In the genomic region with DNA sequence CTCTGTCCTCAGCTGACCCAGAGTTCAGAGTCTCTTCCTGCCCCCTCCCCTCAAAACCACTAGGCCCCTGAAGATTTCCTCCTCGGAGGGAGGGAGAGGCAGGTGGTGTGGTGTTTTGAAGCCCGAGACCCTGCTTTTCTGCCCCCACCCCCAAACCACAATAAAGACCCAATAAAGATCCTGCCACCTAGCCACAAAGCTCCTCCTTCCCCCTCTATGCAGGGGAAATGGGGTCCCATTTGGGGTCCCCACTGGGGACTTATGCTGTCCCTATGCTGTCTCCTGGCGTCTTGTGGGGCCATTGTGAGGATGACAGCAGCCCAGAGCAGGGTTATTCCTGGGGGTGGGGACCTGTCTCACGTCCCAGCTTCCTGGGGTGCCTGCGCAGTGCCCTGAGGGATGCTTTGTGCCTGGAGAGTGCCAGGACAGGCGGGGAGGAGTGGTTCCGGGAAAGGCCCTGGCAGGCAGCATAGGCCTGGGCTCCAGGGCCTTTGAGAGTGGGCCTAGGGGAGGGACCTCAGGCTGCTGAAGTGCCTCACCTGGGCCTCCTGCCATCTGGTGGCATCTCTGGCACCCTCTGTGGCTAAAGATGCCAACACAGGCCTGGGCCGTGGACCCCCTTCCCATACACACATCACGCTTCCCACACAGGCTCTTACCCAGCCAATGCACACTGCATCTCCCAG, we compare ENCODE assay signal across 8 cellular contexts. TPM values are rescaled to one million over a fixed set of nuclear protein-coding genes. Genes with fewer than 3 reads are reported as not detected.
DNase-seq lines count a peak whose midpoint lies in the region; ATAC-seq and TF ChIP-seq lines count a peak whose summit lies in the region.

No MANE protein-coding gene starts in this region.

- peaks cover 87% of the 10 kb centered on the region for H3K4me1 Mint-ChIP-seq in activated naive CD4-positive, alpha-beta T cell treated with anti-CD3 and anti-CD28 coated beads, Interleukin-2, amount 50 U/mL, for 24 hours

- H3K27ac ChIP-seq in AG04450 (ENCODE audit: low read depth, low read length) = peak overlapping the region; percentile 91

- POLR2A ChIA-PET in AG04450 (lab: Yijun Ruan, JAX) = interaction anchor here (1.0 kb wide), 2 partner anchors 127 to 141 kb away, joined by 3 read pairs; no protein-coding TSS in a partner anchor

- peak overlapping the region; percentile 78 for H3K4me3 Mint-ChIP-seq in activated naive CD4-positive, alpha-beta T cell treated with anti-CD3 and anti-CD28 coated beads, Interleukin-2, amount 50 U/mL, for 24 hours

- CTCF ChIA-PET in AG04450 (lab: Charles Lee) = interaction anchor here (1.1 to 4.0 kb wide), 2 partner anchors 8 to 207 kb away, joined by 3 to 17 read pairs; partner anchors contain the start of gene ARMC12

- H3K9me3 ChIP-seq in AG04450 (ENCODE audit: control insufficient read depth, insufficient read depth, low read length) = no peaks in the 10 kb centered on the region; the same call in 1 of the 2 replicates

- H3K27me3 ChIP-seq in AG04450 (ENCODE audit: control insufficient read depth, insufficient read depth, low read length) = no peaks in the 10 kb centered on the region

- TF ChIP-seq CTCF in AG04450 (IDR thresholded peaks at IDR 0.05; ENCODE audit: low read depth, low read length) = no peak

- peak overlapping the region; percentile 96 for H3K27ac Mint-ChIP-seq in activated naive CD4-positive, alpha-beta T cell treated with anti-CD3 and anti-CD28 coated beads, Interleukin-2, amount 50 U/mL, for 24 hours

- ATAC-seq in GM21360 (IDR thresholded peaks at IDR 0.05; ENCODE audit: unreplicated experiment) = no peak

- no peaks in the 10 kb centered on the region for H3K27me3 Mint-ChIP-seq in activated naive CD4-positive, alpha-beta T cell treated with anti-CD3 and anti-CD28 coated beads, Interleukin-2, amount 50 U/mL, for 24 hours

- peak overlapping the region; percentile 69; the same call in 1 of the 2 replicates for H3K4me3 ChIP-seq in AG04450 (ENCODE audit: low read depth, low read length)

- no peaks in the 10 kb centered on the region for H3K36me3 Mint-ChIP-seq in activated naive CD4-positive, alpha-beta T cell treated with anti-CD3 and anti-CD28 coated beads, Interleukin-2, amount 50 U/mL, for 24 hours

- no peaks in the 10 kb centered on the region for H3K9me3 Mint-ChIP-seq in activated naive CD4-positive, alpha-beta T cell treated with anti-CD3 and anti-CD28 coated beads, Interleukin-2, amount 50 U/mL, for 24 hours

- DNase-seq in AG04450 (ENCODE audit: low read depth, low spot score) (no peak), KG1 (lab: John Stamatoyannopoulos, UW) (peak; percentile 74), hypothalamus (lab: John Stamatoyannopoulos, UW) (peak in 31 of 51 donors; percentile 8 to 72 (median 36)), RKO (ENCODE audit: low spot score) (no peak), NOMO-1 (lab: John Stamatoyannopoulos, UW; ENCODE audit: unreplicated experiment in 2 of 2) (no peak)
- peak; percentile 32 for DNase-seq in stimulated activated CD4-positive, alpha-beta T cell treated with anti-CD3 and anti-CD28 coated beads, Interleukin-4, amount 100 ng/mL, for 1 hour

RNA-seq across cellular contexts. Expression of gene ARMC12, which starts 8.0 kb away (rescaled TPM):
- 0.53 and 0.58 TPM in 2 replicates for polyA plus RNA-seq in AG04450 (2011; rRNA removed)
- polyA minus RNA-seq in AG04450 (2011; rRNA and poly(A)+ RNA removed) = 0.83 and 1.00 TPM in 2 replicates

RNA-seq across cellular contexts. Expression of gene FKBP5, which starts 40.1 kb away (rescaled TPM):
- 6.9 and 7.6 TPM in 2 replicates for polyA plus RNA-seq in AG04450 (2011; rRNA removed)
- 3.3 and 4.0 TPM in 2 replicates for polyA minus RNA-seq in AG04450 (2011; rRNA and poly(A)+ RNA removed)

RNA-seq across cellular contexts. Expression of gene CLPSL2, which starts 47.6 kb away (rescaled TPM):
- not detected in 2 replicates for polyA plus RNA-seq in AG04450 (2011; rRNA removed)
- not detected in 2 replicates for polyA minus RNA-seq in AG04450 (2011; rRNA and poly(A)+ RNA removed)

RNA-seq across cellular contexts. Expression of gene CLPSL1, which starts 52.0 kb away (rescaled TPM):
- not detected in 2 replicates for polyA plus RNA-seq in AG04450 (2011; rRNA removed)
- polyA minus RNA-seq in AG04450 (2011; rRNA and poly(A)+ RNA removed) = not detected in 2 replicates

Comparison
In these comparisons a context has a peak if more than half of its experiments do, and no peak if none do; other contexts are left out.
1. DNase-seq: peak in KG1 (single experiment), hypothalamus (31 of 51) and stimulated activated CD4-positive, alpha-beta T cell treated with anti-CD3 and anti-CD28 coated beads, Interleukin-4, amount 100 ng/mL, for 1 hour (single experiment); none in AG04450 (single experiment), RKO (single experiment) and NOMO-1 (0 of 2).